20 cellular contexts compared by ENCODE assay signal in the genomic region with DNA sequence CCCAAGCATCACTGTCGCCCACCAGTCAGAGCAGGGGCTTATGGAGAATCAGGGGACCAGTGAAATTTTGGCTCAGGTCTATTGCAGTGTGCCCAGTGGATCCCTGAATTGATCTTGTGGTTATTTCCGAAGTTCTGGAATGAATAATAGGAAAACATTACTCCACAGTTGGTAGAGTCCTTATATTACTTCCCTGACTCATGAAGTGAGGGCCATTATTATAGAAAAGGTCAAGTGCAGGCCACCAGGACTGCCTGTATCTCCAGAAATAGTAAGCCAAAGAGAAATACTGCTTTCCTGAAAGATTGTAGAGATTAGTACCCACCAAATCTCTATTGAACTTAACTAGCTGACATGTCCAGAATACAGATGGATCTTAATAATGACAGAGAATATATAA.
"Had no signal": no experiment of that assay in that cellular context is flagged by ENCODE, and none has a peak within 500 bp of the region (broad histone marks: within the 10 kb centered on the region; RNA-seq: fewer than 3 reads in every experiment).

No MANE protein-coding gene starts in this region.

- H3K27ac ChIP-seq: gastroesophageal sphincter, heart left ventricle, right atrium auricular region, suprapubic skin, transverse colon, uterus had no signal

- H3K4me3 ChIP-seq: gastroesophageal sphincter, heart left ventricle, right atrium auricular region, suprapubic skin, transverse colon, uterus had no signal

- DNase-seq: activated CD4-positive, alpha-beta T cell treated with anti-CD3 and anti-CD28 coated beads, Interleukin-2, amount 10 ng/mL, durations not matched to agents 7 days and 5 days; activated CD8-positive, alpha-beta T cell treated with anti-CD3 and anti-CD28 coated beads, Interleukin-2, amount 10 ng/mL, durations not matched to agents 7 days and 5 days; activated naive CD4-positive, alpha-beta T cell treated with anti-CD3 and anti-CD28 coated beads, Interleukin-2, amount 50 U/mL, for 16 hours; activated T-cell treated with anti-CD3 and anti-CD28 coated beads, Interleukin-2, amount 50 U/mL, for 24 hours; aorta; cerebellar nuclear complex; effector memory CD4-positive, alpha-beta T cell; heart left ventricle; left ventricle myocardium superior; T-helper 1 cell; T-helper 9 cell; transverse colon; uterus had no signal

- H3K36me3 ChIP-seq: gastroesophageal sphincter, heart left ventricle, right atrium auricular region, suprapubic skin, transverse colon, uterus had no signal

- H3K27me3 ChIP-seq: gastroesophageal sphincter, heart left ventricle, right atrium auricular region, suprapubic skin, transverse colon, uterus had no signal

- H3K4me3 Mint-ChIP-seq: activated CD4-positive, alpha-beta T cell treated with anti-CD3 and anti-CD28 coated beads, Interleukin-2, amount 10 ng/mL, durations not matched to agents 7 days and 5 days; activated CD8-positive, alpha-beta T cell treated with anti-CD3 and anti-CD28 coated beads, Interleukin-2, amount 10 ng/mL, durations not matched to agents 7 days and 5 days; activated T-cell treated with anti-CD3 and anti-CD28 coated beads, Interleukin-2, amount 50 U/mL, for 24 hours; neural crest cell; stimulated activated naive CD8-positive, alpha-beta T cell treated with anti-CD3 and anti-CD28 coated beads, Interleukin-15, Interleukin-2, amounts not matched to agents 100 ng/mL and 50 ng/mL, for 24 hours had no signal

- H3K4me1 Mint-ChIP-seq: activated CD4-positive, alpha-beta T cell treated with anti-CD3 and anti-CD28 coated beads, Interleukin-2, amount 10 ng/mL, durations not matched to agents 7 days and 5 days; neural crest cell had no signal

- H3K27ac Mint-ChIP-seq: activated CD4-positive, alpha-beta T cell treated with anti-CD3 and anti-CD28 coated beads, Interleukin-2, amount 10 ng/mL, durations not matched to agents 7 days and 5 days; activated CD8-positive, alpha-beta T cell treated with anti-CD3 and anti-CD28 coated beads, Interleukin-2, amount 10 ng/mL, durations not matched to agents 7 days and 5 days; activated T-cell treated with anti-CD3 and anti-CD28 coated beads, Interleukin-2, amount 50 U/mL, for 24 hours; activated T-helper 2 cell treated with anti-CD3 and anti-CD28 coated beads, Interferon-gamma antibody, Interleukin-2, Interleukin-4, amounts not matched to agents 10 μg/mL and 5 μg/mL and 100 μg/mL, durations not matched to agents 14 hours and 24 hours and 36 hours; progenitor cell of endocrine pancreas; stimulated activated naive CD8-positive, alpha-beta T cell treated with anti-CD3 and anti-CD28 coated beads, Interleukin-15, Interleukin-2, amounts not matched to agents 100 ng/mL and 50 ng/mL, for 24 hours had no signal

- H3K9me3 ChIP-seq: uterus had no signal

- H3K27me3 Mint-ChIP-seq: activated CD4-positive, alpha-beta T cell treated with anti-CD3 and anti-CD28 coated beads, Interleukin-2, amount 10 ng/mL, durations not matched to agents 7 days and 5 days; activated T-cell treated with anti-CD3 and anti-CD28 coated beads, Interleukin-2, amount 50 U/mL, for 24 hours; progenitor cell of endocrine pancreas; stimulated activated naive CD8-positive, alpha-beta T cell treated with anti-CD3 and anti-CD28 coated beads, Interleukin-15, Interleukin-2, amounts not matched to agents 100 ng/mL and 50 ng/mL, for 24 hours had no signal

- H3K4me1 ChIP-seq: gastroesophageal sphincter, heart left ventricle, right atrium auricular region, suprapubic skin, transverse colon, uterus had no signal
